Comparison of ENCODE assay signal across 1 cellular context in the genomic region with DNA sequence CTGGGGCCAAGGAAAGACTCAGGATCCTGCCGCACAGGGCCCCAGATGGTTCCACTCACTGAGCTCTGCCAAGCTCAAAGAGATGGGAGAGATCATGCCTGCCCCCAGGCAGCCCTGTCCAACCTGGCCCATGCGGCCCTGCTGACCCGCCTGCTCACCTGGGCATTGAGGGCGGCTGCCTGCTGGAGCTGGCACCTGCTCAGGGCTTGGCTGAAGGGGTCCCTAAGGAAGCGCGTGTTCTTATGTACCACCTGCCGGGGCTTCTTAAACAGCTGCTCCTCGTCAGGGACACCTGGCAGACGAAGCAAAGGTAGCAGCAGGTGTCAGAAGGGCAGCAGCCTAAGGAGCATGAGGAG.
TF ChIP-seq lines count a peak whose summit lies in the region.

No MANE protein-coding gene starts in this region.

TF ChIP-seq in K562, 482 proteins besides CTCF, POLR2A, EP300 and RAD21:
- no peak for TF ChIP-seq ZKSCAN8 (CRISPR knock-in tag; IDR thresholded peaks at IDR 0.05)
- TF ChIP-seq, protein P1, sequence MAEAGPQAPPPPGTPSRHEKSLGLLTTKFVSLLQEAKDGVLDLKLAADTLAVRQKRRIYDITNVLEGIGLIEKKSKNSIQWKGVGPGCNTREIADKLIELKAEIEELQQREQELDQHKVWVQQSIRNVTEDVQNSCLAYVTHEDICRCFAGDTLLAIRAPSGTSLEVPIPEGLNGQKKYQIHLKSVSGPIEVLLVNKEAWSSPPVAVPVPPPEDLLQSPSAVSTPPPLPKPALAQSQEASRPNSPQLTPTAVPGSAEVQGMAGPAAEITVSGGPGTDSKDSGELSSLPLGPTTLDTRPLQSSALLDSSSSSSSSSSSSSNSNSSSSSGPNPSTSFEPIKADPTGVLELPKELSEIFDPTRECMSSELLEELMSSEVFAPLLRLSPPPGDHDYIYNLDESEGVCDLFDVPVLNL (CRISPR knock-in tag; IDR thresholded peaks at IDR 0.05; ENCODE audit: low read depth), result 0 out of 2 replicates have a peak, but pooled peaks have one; percentile 44
- peak; percentile 63; the same call in 1 of the 2 replicates for TF ChIP-seq POLR2G (IDR thresholded peaks at IDR 0.05; ENCODE audit: low read depth, low read length)
- TF ChIP-seq ARNT (IDR thresholded peaks at IDR 0.05), result no peak
- no peak for TF ChIP-seq ZNF431 (CRISPR knock-in tag; IDR thresholded peaks at IDR 0.05)
- no peak for TF ChIP-seq SIX5 (IDR thresholded peaks at IDR 0.05; ENCODE audit: borderline replicate concordance in 1 of 2, insufficient read depth in 1 of 2, low read depth in 1 of 2, low read length in 2 of 2)
- TF ChIP-seq SMAD4 (CRISPR knock-in tag; conservative IDR thresholded peaks at IDR 0.05), result no peak
- peak; percentile 37 for TF ChIP-seq RBFOX2 (IDR thresholded peaks at IDR 0.05; ENCODE audit: low read depth, low read length)
TF ChIP-seq in K562: peak in this region for 3.
